Comparison of ENCODE assay signal across 24 cellular contexts in the genomic region with DNA sequence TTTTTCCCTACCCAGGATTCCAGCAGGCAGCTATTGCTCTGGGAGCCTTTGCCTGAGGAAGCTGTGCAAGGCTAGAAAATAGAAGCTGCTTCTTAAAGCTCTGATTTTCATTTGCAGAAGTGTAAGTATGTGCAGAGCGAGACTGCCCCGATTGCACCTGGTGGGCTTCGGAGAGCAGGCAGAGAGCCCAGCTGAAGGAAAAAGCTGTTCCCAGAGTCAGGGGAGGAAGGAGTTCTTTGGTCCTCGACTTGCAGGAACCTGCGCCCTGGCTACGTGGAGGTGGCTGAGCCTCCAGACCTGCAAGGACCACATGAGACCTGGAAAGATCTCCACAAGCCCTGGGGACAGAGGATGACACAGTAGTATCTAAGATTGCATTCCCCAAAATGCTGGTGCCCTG.
"Had no signal": no experiment of that assay in that cellular context is flagged by ENCODE, and none has a peak within 500 bp of the region (broad histone marks: within the 10 kb centered on the region; RNA-seq: fewer than 3 reads in every experiment).

No MANE protein-coding gene starts in this region.

- H3K9me3 ChIP-seq: MG63, SJSA1 had no signal

- H3K27ac ChIP-seq: SJSA1, SK-N-MC had no signal

- H3K36me3 ChIP-seq: MG63, SJSA1 had no signal

- DNase-seq: IMR-90, Karpas-422, KG1, MG63, NCI-H1092, NCI-H1105 treated with DMSO at 0.1 percent for 48 hours, NCI-H1417 treated with DMSO at 0.1 percent for 48 hours, NCI-H146, NCI-H1694 treated with DMSO at 0.1 percent for 48 hours, NCI-H1930, NCI-H2081 treated with DMSO at 0.1 percent for 48 hours, NCI-H2171, NCI-H226, NCI-H446, NCI-H510A, NCI-H524 treated with DMSO at 0.1 percent for 48 hours, NCI-H69, NCI-H774, Right ventricle myocardium superior, RPMI8226, SIG-M5 had no signal

- ATAC-seq: HepG2 had no signal

- H3K4me3 ChIP-seq: MG63, SJSA1, SK-N-MC had no signal

- H3K27me3 ChIP-seq: MG63, SJSA1 had no signal

- H3K4me1 ChIP-seq: SJSA1 had no signal
